Comparison of ENCODE assay signal across 1 cellular context in genomic region chr4:170623899-170624298, GRCh38.
TF ChIP-seq lines count a peak whose summit lies in the region.

No MANE protein-coding gene starts in this region.

TF ChIP-seq in GM23338, 12 proteins besides CTCF, POLR2A, EP300 and RAD21 (continued from another document):
- no peak for TF ChIP-seq ZNF462 (CRISPR knock-in tag; IDR thresholded peaks at IDR 0.05)
- TF ChIP-seq REST (IDR thresholded peaks at IDR 0.05; ENCODE audit: unreplicated experiment) = no peak
- TF ChIP-seq NANOG (IDR thresholded peaks at IDR 0.05; ENCODE audit: borderline replicate concordance) = no peak
- TF ChIP-seq ZNF331 (CRISPR knock-in tag; IDR thresholded peaks at IDR 0.05; ENCODE audit: low read depth) = no peak
